Comparison of ENCODE assay signal across 8 cellular contexts in the genomic region with DNA sequence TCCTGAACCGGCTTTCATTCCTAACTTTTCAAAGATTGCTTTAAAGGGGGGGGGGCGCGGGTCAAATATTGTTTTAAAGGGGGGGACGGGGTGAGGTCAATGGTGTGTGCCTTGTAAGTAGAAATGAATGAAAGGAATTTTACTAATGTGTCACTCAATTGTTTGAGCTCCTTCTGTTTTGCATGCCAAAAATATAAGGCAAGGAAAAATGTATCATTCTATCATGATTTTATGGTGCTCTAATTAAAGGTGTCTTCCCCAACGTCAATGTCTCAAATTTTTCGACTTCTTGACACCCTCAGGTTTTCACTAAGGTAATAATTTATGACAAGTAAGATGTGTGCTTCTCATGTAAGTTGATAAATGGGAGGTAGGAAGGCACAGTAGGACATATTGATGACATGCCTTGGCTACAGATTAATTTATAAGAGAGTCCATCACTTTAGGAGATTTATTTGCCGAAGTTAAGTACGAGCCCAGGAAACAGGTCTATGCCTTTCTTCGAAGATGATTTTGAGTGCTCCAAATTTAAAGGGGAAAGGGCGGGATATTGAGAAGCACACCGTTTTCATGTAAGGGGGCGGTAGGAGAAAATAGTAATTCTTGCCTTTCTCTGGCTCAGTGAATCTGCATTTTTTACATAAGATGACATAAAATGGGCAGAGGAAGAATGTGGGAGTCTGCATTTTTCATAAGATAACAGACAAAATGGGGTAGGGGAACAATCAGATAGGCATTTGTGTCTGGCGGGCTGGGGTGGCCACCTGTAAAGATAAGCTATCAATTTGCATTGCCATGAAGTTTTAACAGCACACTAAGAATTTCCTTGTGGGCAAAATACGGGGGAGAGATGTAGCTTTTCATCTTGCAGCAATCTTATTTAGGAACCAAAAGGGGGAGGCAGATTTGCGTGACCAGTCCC.
A peak's percentile ranks its signal among the peaks of the same experiment; 100 is the strongest.
DNase-seq lines count a peak whose midpoint lies in the region; ATAC-seq and TF ChIP-seq lines count a peak whose summit lies in the region.

No MANE protein-coding gene starts in this region.

- H3K27ac ChIP-seq in muscle layer of duodenum (ENCODE audit: low read length): peak overlapping the region; percentile 71

- H3K4me3 ChIP-seq in AG04449 (ENCODE audit: low read depth, low read length): peak overlapping the region; percentile 84
- peak overlapping the region; percentile 82 to 86 for H3K4me3 ChIP-seq in muscle layer of duodenum (ENCODE audit: low read depth in 1 of 2, low read length in 2 of 2)

- no peak for ATAC-seq in central memory CD8-positive, alpha-beta T cell (replicated peaks; ENCODE audit: extremely low read depth, poor library complexity, severe bottlenecking)
- ATAC-seq in HG03442 (IDR thresholded peaks at IDR 0.05; ENCODE audit: unreplicated experiment): no peak

- POLR2A ChIA-PET in AG04449 (lab: Yijun Ruan, JAX): no interaction called here

- H3K4me1 Mint-ChIP-seq in central memory CD8-positive, alpha-beta T cell: peaks cover 35% of the 10 kb centered on the region

- H3K27ac Mint-ChIP-seq in central memory CD8-positive, alpha-beta T cell (ENCODE audit: low read depth): peak overlapping the region; percentile 98

- no peaks in the 10 kb centered on the region for H3K9me3 ChIP-seq in muscle layer of duodenum (ENCODE audit: control insufficient read depth in 1 of 2, low read length in 2 of 2)

- H3K36me3 Mint-ChIP-seq in central memory CD8-positive, alpha-beta T cell (ENCODE audit: insufficient read depth): peaks cover 9% of the 10 kb centered on the region

- DNase-seq in AG04449 (ENCODE audit: low read depth, low spot score) (no peak), KBM-7 (peak; percentile 32), UCSD-AML1 (lab: John Stamatoyannopoulos, UW; ENCODE audit: unreplicated experiment) (no peak)
- DNase-seq in central memory CD8-positive, alpha-beta T cell (ENCODE audit: low spot score in 2 of 2): no peak
- DNase-seq in stimulated activated CD4-positive, alpha-beta T cell treated with anti-CD3 and anti-CD28 coated beads, Interleukin-4, amount 100 ng/mL, for 4 hours: no peak
- DNase-seq in activated CD4-positive, CD25-positive, alpha-beta regulatory T cell treated with anti-CD3 and anti-CD28 coated beads, Interleukin-2, amount 50 U/mL, for 72 hours: no peak

- no peak for TF ChIP-seq CTCF in AG04449 (IDR thresholded peaks at IDR 0.05; ENCODE audit: insufficient read depth, low read length, missing control alignments)

- in situ Hi-C loops in KBM-7 (cut with MboI; ENCODE audit: low pct_unique_long_range_greater_than_20kb, low sequenced_read_pairs): no loop called here

- H3K9me3 Mint-ChIP-seq in central memory CD8-positive, alpha-beta T cell: no peaks in the 10 kb centered on the region

- CTCF ChIA-PET in AG04449 (lab: Yijun Ruan, JAX): no interaction called here

- peaks cover 9 to 30% of the 10 kb centered on the region in 2 donors for H3K4me1 ChIP-seq in muscle layer of duodenum (ENCODE audit: control insufficient read depth in 1 of 2, insufficient read depth in 2 of 2, low read length in 2 of 2)

- H3K27me3 Mint-ChIP-seq in central memory CD8-positive, alpha-beta T cell: no peaks in the 10 kb centered on the region

- peaks cover 0 to 5% of the 10 kb centered on the region in 2 donors for H3K36me3 ChIP-seq in muscle layer of duodenum (ENCODE audit: control insufficient read depth in 1 of 2, insufficient read depth in 2 of 2, low read length in 2 of 2)

- peak overlapping the region; percentile 91 for H3K4me3 Mint-ChIP-seq in central memory CD8-positive, alpha-beta T cell

- no peaks in the 10 kb centered on the region for H3K27me3 ChIP-seq in muscle layer of duodenum (ENCODE audit: low read depth, low read length)
